In the genomic region with DNA sequence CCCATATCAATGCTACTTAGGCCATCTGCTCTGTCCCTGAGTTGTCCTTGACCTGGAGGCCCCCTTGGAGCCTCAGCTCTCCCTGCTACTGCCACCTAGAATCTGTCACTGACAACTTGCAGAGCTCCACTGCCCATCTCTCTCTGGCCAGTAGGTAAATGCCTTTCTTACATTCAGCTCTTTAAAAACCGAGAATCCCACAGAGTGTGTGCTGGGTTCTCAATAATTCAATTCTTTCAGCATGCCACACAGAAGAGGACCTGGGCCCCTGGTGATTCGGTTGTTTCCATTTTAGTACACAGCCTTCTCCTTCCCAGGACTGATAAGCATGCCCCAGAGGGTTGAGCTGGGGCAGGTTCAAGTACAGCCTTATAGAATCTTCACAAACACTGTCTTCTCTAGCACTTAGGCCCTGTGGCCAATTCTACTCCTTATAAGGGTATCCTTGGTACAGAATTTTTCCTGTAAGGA, we compare ENCODE assay signal across 8 cellular contexts. TPM values are rescaled to one million over a fixed set of nuclear protein-coding genes. Genes with fewer than 3 reads are reported as not detected.
DNase-seq lines count a peak whose midpoint lies in the region; ATAC-seq and TF ChIP-seq lines count a peak whose summit lies in the region.

No MANE protein-coding gene starts in this region.

- H2BK12ac ChIP-seq in neuronal stem cell (ENCODE audit: low read length) = no peak overlapping the region

- no CpG with 5 or more reads among the region's 2 CpGs for WGBS in neuronal stem cell (ENCODE audit: extremely low coverage in 2 of 2, insufficient read length in 2 of 2, insufficient replicate concordance in 1 of 2), 2 donors

- peak overlapping the region; percentile 89 for H3K4me3 Mint-ChIP-seq in CD4-positive, alpha-beta T cell
- H3K4me3 Mint-ChIP-seq in endothelial cell (ENCODE audit: unreplicated experiment) = no peak overlapping the region

- no peak overlapping the region for H2BK15ac ChIP-seq in neuronal stem cell (ENCODE audit: low read length)

- H4K91ac ChIP-seq in neuronal stem cell (ENCODE audit: low read depth, low read length, poor library complexity) = no peak overlapping the region

- peak overlapping the region; percentile 61 for H2AFZ ChIP-seq in neuronal stem cell (ENCODE audit: low read length)

- CTCF ChIA-PET in CD4-positive, alpha-beta T cell (lab: Charles Lee) = interaction anchor here (0.7 kb wide), 1 partner anchor 47 kb away, joined by 3 read pairs; a partner anchor contains a TSS

- no peak for DNase-seq in CD4-positive, alpha-beta T cell
- DNase-seq in NCI-H82 (lab: John Stamatoyannopoulos, UW) (peak; percentile 84), endothelial cell (ENCODE audit: low spot score) (no peak), neuronal stem cell (ENCODE audit: low spot score) (no peak), Peyer's patch (no peak), A172 (ENCODE audit: low spot score) (no peak)

- no peaks in the 10 kb centered on the region for H3K79me1 ChIP-seq in neuronal stem cell (ENCODE audit: low read depth, low read length)

- no peaks in the 10 kb centered on the region for H3K36me3 Mint-ChIP-seq in CD4-positive, alpha-beta T cell (ENCODE audit: low read depth)
- H3K36me3 Mint-ChIP-seq in endothelial cell (ENCODE audit: low read depth, unreplicated experiment) = no peaks in the 10 kb centered on the region

- no peak for ATAC-seq in CD4-positive, alpha-beta T cell (ENCODE audit: poor library complexity)
- ATAC-seq in HG02610 (IDR thresholded peaks at IDR 0.05; ENCODE audit: unreplicated experiment) (no peak), HG02970 (IDR thresholded peaks at IDR 0.05; ENCODE audit: low FRiP score, unreplicated experiment) (no peak)

- H3K4me1 Mint-ChIP-seq in CD4-positive, alpha-beta T cell (ENCODE audit: low read depth) = peaks cover 16% of the 10 kb centered on the region
- H3K4me1 Mint-ChIP-seq in endothelial cell (ENCODE audit: unreplicated experiment) = peaks cover 9% of the 10 kb centered on the region

- H3K23ac ChIP-seq in neuronal stem cell (ENCODE audit: low read depth, low read length, poor library complexity) = no peak overlapping the region

- H2AK5ac ChIP-seq in neuronal stem cell (ENCODE audit: low read depth, low read length) = no peak overlapping the region

- no peak overlapping the region for H2BK5ac ChIP-seq in neuronal stem cell (ENCODE audit: low read length)

- H3K9me3 Mint-ChIP-seq in CD4-positive, alpha-beta T cell = no peaks in the 10 kb centered on the region
- H3K9me3 Mint-ChIP-seq in endothelial cell (ENCODE audit: unreplicated experiment) = no peaks in the 10 kb centered on the region

- intact Hi-C loops in CD4-positive, alpha-beta T cell (cut with DNase I, micrococcal nuclease) = loop anchor here (5.0 kb wide), 2 partner anchors 45 to 50 kb away; a partner anchor contains a TSS

- no peaks in the 10 kb centered on the region for H3K36me3 ChIP-seq in neuronal stem cell (replicated peaks in 1 of 2; ENCODE audit: control insufficient read depth in 2 of 2, insufficient read depth in 2 of 2, low read length in 2 of 2)
- no peaks in the 10 kb centered on the region for H3K36me3 ChIP-seq in Peyer's patch

- TF ChIP-seq CTCF in CD4-positive, alpha-beta T cell (IDR thresholded peaks at IDR 0.05) = no peak
- TF ChIP-seq CTCF in endothelial cell (IDR thresholded peaks at IDR 0.05; ENCODE audit: unreplicated experiment) = no peak
- TF ChIP-seq CTCF in Peyer's patch (IDR thresholded peaks at IDR 0.05) = no peak

- H3K4me2 ChIP-seq in neuronal stem cell (ENCODE audit: insufficient read depth, low read length, poor library complexity, severe bottlenecking) = no peak overlapping the region

- H3K9ac ChIP-seq in neuronal stem cell (ENCODE audit: low read depth, low read length, poor library complexity) = no peak overlapping the region

- no peak for TF ChIP-seq POLR2A in Peyer's patch (IDR thresholded peaks at IDR 0.05)

- H3K9me3 ChIP-seq in CD4-positive, alpha-beta T cell (ENCODE audit: control insufficient read depth, low read length) = no peaks in the 10 kb centered on the region
- H3K9me3 ChIP-seq in neuronal stem cell (replicated peaks in 1 of 2; ENCODE audit: control insufficient read depth in 2 of 2, insufficient read depth in 1 of 2, low read depth in 1 of 2, low read length in 2 of 2) (no peaks in the 10 kb centered on the region), Peyer's patch (no peaks in the 10 kb centered on the region)

- no peak overlapping the region for H3K18ac ChIP-seq in neuronal stem cell (ENCODE audit: low read length)

- POLR2A ChIA-PET in CD4-positive, alpha-beta T cell (lab: Charles Lee) = interaction anchor here (0.6 to 1.3 kb wide), 3 partner anchors 16 to 98 kb away, joined by 3 to 4 read pairs (median 3); a partner anchor contains a TSS

- no peak overlapping the region for H4K8ac ChIP-seq in neuronal stem cell (ENCODE audit: low read depth, low read length)

- H3K27me3 ChIP-seq in CD4-positive, alpha-beta T cell (ENCODE audit: control insufficient read depth, insufficient read depth, low read length) = no peaks in the 10 kb centered on the region
- H3K27me3 ChIP-seq in neuronal stem cell (ENCODE audit: control insufficient read depth in 3 of 3, insufficient read depth in 3 of 3, low read depth in 1 of 3, low read length in 3 of 3) (no peaks in the 10 kb centered on the region), Peyer's patch (no peaks in the 10 kb centered on the region)

- H3K27ac ChIP-seq in CD4-positive, alpha-beta T cell (ENCODE audit: low read depth, low read length) = no peak overlapping the region
- H3K27ac ChIP-seq in neuronal stem cell (replicated peaks; ENCODE audit: low read length) (no peak overlapping the region), Peyer's patch (no peak overlapping the region)

- H3K4me1 ChIP-seq in neuronal stem cell (ENCODE audit: control insufficient read depth in 2 of 2, insufficient read depth in 1 of 2, low read depth in 1 of 2, low read length in 2 of 2) (peaks cover 3 to 13% of the 10 kb centered on the region in 2 donors), Peyer's patch (no peaks in the 10 kb centered on the region)

- H3K27ac Mint-ChIP-seq in CD4-positive, alpha-beta T cell = peak overlapping the region; percentile 88
- H3K27ac Mint-ChIP-seq in endothelial cell (ENCODE audit: unreplicated experiment) = peak overlapping the region; percentile 57

- H3K27me3 Mint-ChIP-seq in CD4-positive, alpha-beta T cell = no peaks in the 10 kb centered on the region
- peaks cover 3% of the 10 kb centered on the region for H3K27me3 Mint-ChIP-seq in endothelial cell (ENCODE audit: unreplicated experiment)

- H3K14ac ChIP-seq in neuronal stem cell (ENCODE audit: low read length) = no peak overlapping the region

- no peak overlapping the region for H3K4ac ChIP-seq in neuronal stem cell (ENCODE audit: low read length)

- H3K4me3 ChIP-seq in neuronal stem cell (ENCODE audit: low read length in 2 of 2) (no peak overlapping the region), Peyer's patch (no peak overlapping the region)

- H2BK120ac ChIP-seq in neuronal stem cell (ENCODE audit: low read depth, low read length) = no peak overlapping the region

RNA-seq across cellular contexts. Expression of a gene that starts 22.0 kb away (rescaled TPM):
- total RNA-seq in CD4-positive, alpha-beta T cell = 10 to 100 TPM; 40.7 to 51.6 TPM
- total RNA-seq in endothelial cell (ENCODE audit: unreplicated experiment) = 106 TPM
- 90.9 TPM for polyA plus RNA-seq in neuronal stem cell (2013, experiment 1 of 2)
- 92.6 TPM for polyA plus RNA-seq in neuronal stem cell (2013, experiment 2 of 2)
- total RNA-seq in Peyer's patch = 10 to 100 TPM; 32.4 to 79.9 (median 54.3) TPM
- 95.3 and 115 TPM in 2 replicates for total RNA-seq in A172 (2014; rRNA removed; shearing (Covaris generic))

RNA-seq across cellular contexts. Expression of a gene that starts 48.0 kb away (rescaled TPM):
- total RNA-seq in CD4-positive, alpha-beta T cell = 10 to 100 TPM; 41.4 to 42.7 TPM
- total RNA-seq in endothelial cell (ENCODE audit: unreplicated experiment) = 31.6 TPM
- 36.8 TPM for polyA plus RNA-seq in neuronal stem cell (2013, experiment 1 of 2)
- 38.9 TPM for polyA plus RNA-seq in neuronal stem cell (2013, experiment 2 of 2)
- 10 to 100 TPM; 18.2 to 82.1 (median 72.6) TPM for total RNA-seq in Peyer's patch
- 44.9 and 69.4 TPM in 2 replicates for total RNA-seq in A172 (2014; rRNA removed; shearing (Covaris generic))
